8 cellular contexts compared by ENCODE assay signal in genomic region chr7:28958235-28958945, GRCh38. TPM values are rescaled to one million over a fixed set of nuclear protein-coding genes. Genes with fewer than 3 reads are reported as not detected.
DNase-seq lines count a peak whose midpoint lies in the region; ATAC-seq and TF ChIP-seq lines count a peak whose summit lies in the region.

A gene with protein sequence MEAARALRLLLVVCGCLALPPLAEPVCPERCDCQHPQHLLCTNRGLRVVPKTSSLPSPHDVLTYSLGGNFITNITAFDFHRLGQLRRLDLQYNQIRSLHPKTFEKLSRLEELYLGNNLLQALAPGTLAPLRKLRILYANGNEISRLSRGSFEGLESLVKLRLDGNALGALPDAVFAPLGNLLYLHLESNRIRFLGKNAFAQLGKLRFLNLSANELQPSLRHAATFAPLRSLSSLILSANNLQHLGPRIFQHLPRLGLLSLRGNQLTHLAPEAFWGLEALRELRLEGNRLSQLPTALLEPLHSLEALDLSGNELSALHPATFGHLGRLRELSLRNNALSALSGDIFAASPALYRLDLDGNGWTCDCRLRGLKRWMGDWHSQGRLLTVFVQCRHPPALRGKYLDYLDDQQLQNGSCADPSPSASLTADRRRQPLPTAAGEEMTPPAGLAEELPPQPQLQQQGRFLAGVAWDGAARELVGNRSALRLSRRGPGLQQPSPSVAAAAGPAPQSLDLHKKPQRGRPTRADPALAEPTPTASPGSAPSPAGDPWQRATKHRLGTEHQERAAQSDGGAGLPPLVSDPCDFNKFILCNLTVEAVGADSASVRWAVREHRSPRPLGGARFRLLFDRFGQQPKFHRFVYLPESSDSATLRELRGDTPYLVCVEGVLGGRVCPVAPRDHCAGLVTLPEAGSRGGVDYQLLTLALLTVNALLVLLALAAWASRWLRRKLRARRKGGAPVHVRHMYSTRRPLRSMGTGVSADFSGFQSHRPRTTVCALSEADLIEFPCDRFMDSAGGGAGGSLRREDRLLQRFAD (minus strand): TSS chr7:28958330. CDS start chr7:28958046, 284 bp downstream.

- peak within 1 kb of the TSS in 47 of 59 donors; percentile 5 to 85 (median 54) for H3K27ac ChIP-seq in dorsolateral prefrontal cortex
- H3K27ac ChIP-seq in left lung: peak within 1 kb of the TSS in 1 of 2 donors; percentile 23

- H3K4me1 Mint-ChIP-seq in stimulated activated memory B cell treated with anti-CD40 and anti-IgM and Interleukin-4, amounts not matched to agents 10 μg/mL and 1 μg/mL and 100 μg/mL, for 72 hours: peaks cover 15% of the 10 kb centered on the region

- H3K4me3 Mint-ChIP-seq in stimulated activated memory B cell treated with anti-CD40 and anti-IgM and Interleukin-4, amounts not matched to agents 10 μg/mL and 1 μg/mL and 100 μg/mL, for 72 hours: peak within 1 kb of the TSS; percentile 27

- H3K9me3 ChIP-seq in left lung: no peaks in the 10 kb centered on the region

- intact Hi-C loops in dorsolateral prefrontal cortex (cut with DNase I): loop anchor here in 1 of 2 donors (10.0 kb wide), 1 partner anchor 146 kb away; no protein-coding TSS in a partner anchor
- intact Hi-C loops in left lung (cut with DNase I): loop anchor here in 1 of 2 donors (10.0 kb wide), 1 partner anchor 146 kb away; no protein-coding TSS in a partner anchor

- ATAC-seq in left lung (peak; percentile 18), HG03432 (IDR thresholded peaks at IDR 0.05; ENCODE audit: unreplicated experiment) (no peak)
- no peak for ATAC-seq in stimulated activated memory B cell treated with anti-CD40 and anti-IgM and Interleukin-4, amounts not matched to agents 10 μg/mL and 1 μg/mL and 100 μg/mL, for 72 hours
- ATAC-seq in activated CD4-positive, CD25-positive, alpha-beta regulatory T cell treated with anti-CD3 and anti-CD28 coated beads, Interleukin-2, amount 50 U/mL, for 24 hours: no peak

- no peaks in the 10 kb centered on the region for H3K36me3 Mint-ChIP-seq in stimulated activated memory B cell treated with anti-CD40 and anti-IgM and Interleukin-4, amounts not matched to agents 10 μg/mL and 1 μg/mL and 100 μg/mL, for 72 hours

- H3K4me1 ChIP-seq in left lung: peaks cover 32 to 41% of the 10 kb centered on the region in 2 donors

- peaks cover 0 to 42% (median 18%) of the 10 kb centered on the region in 45 donors for H3K27me3 ChIP-seq in dorsolateral prefrontal cortex
- peaks cover 17 to 74% of the 10 kb centered on the region in 2 donors for H3K27me3 ChIP-seq in left lung

- peaks cover 59% of the 10 kb centered on the region for H3K27me3 Mint-ChIP-seq in stimulated activated memory B cell treated with anti-CD40 and anti-IgM and Interleukin-4, amounts not matched to agents 10 μg/mL and 1 μg/mL and 100 μg/mL, for 72 hours

- H3K36me3 ChIP-seq in left lung: no peaks in the 10 kb centered on the region

- H3K4me3 ChIP-seq in dorsolateral prefrontal cortex (peak within 1 kb of the TSS; percentile 33 to 74 (median 61)), left lung (peak within 1 kb of the TSS; percentile 40 to 43)

- no peaks in the 10 kb centered on the region for H3K9me3 Mint-ChIP-seq in stimulated activated memory B cell treated with anti-CD40 and anti-IgM and Interleukin-4, amounts not matched to agents 10 μg/mL and 1 μg/mL and 100 μg/mL, for 72 hours

- DNase-seq in DMS153 (lab: John Stamatoyannopoulos, UW) (peak; percentile 39), NCI-H510A treated with DMSO at 0.1 percent for 48 hours (lab: John Stamatoyannopoulos, UW) (peak; percentile 55), dorsolateral prefrontal cortex (peak; percentile 38 to 83 (median 67)), left lung (peak; percentile 75 to 87), OCI-M1 (lab: John Stamatoyannopoulos, UW) (no peak)

- no peak within 1 kb of the TSS for H3K27ac Mint-ChIP-seq in stimulated activated memory B cell treated with anti-CD40 and anti-IgM and Interleukin-4, amounts not matched to agents 10 μg/mL and 1 μg/mL and 100 μg/mL, for 72 hours

- TF ChIP-seq CTCF in dorsolateral prefrontal cortex (IDR thresholded peaks at IDR 0.05 in 54 of 56, conservative IDR thresholded peaks at IDR 0.05 in 2 of 56; ENCODE audit: low read depth in 1 of 56, partially characterized antibody in 56 of 56) (peak in 5 of 56 donors; percentile 3 to 21 (median 10)), left lung (IDR thresholded peaks at IDR 0.05) (no peak)

RNA-seq across cellular contexts. Expression of the gene that starts here (rescaled TPM):
- total RNA-seq in dorsolateral prefrontal cortex: 100 to 1,000 TPM in 1 of 120 experiments, 10 to 100 TPM in 118, 1 to 10 TPM in 1; 9.8 to 122 (median 34.1) TPM
- total RNA-seq in left lung: 1 to 10 TPM; 2.9 to 6.9 TPM
